10 cellular contexts compared by ENCODE assay signal in genomic region chr21:42315296-42315891, GRCh38. TPM values are rescaled to one million over a fixed set of nuclear protein-coding genes. Genes with fewer than 3 reads are reported as not detected.
DNase-seq lines count a peak whose midpoint lies in the region; ATAC-seq and TF ChIP-seq lines count a peak whose summit lies in the region.
"Had no signal": no experiment of that assay in that cellular context is flagged by ENCODE, and none has a peak within 500 bp of the region (broad histone marks: within the 10 kb centered on the region; RNA-seq: fewer than 3 reads in every experiment).

TSS of gene TFF3 (minus strand) at chr21:42315409. CDS start at chr21:42315374, 35 bp downstream.

- WGBS in GM23248 (ENCODE audit: low coverage in 1 of 2, low lambda C conversion rate in 2 of 2, missing lambda C conversion rate in 2 of 2), 2 experiments = 70 to 72% methylated on average over 15 of the region's 15 CpGs

- DNase-seq in H7 (peak; percentile 41), NCI-H2171 treated with DMSO at 0.1 percent for 48 hours (lab: John Stamatoyannopoulos, UW) (peak; percentile 50), omental fat pad (ENCODE audit: low spot score) (no peak), cerebellar cortex (ENCODE audit: low spot score) (no peak), GM23248 (no peak), HUDEP-2 (lab: John Stamatoyannopoulos, UW; ENCODE audit: unreplicated experiment in 76 of 76) (no peak), HFFc6 (no peak)
- DNase-seq: aorta, T1000 had no signal

- no peaks in the 10 kb centered on the region for H3K79me2 ChIP-seq in GM23248 (ENCODE audit: insufficient read depth)

- H4K20me1 ChIP-seq in GM23248 (ENCODE audit: insufficient read depth) = no peaks in the 10 kb centered on the region

- H3K27ac ChIP-seq in duodenal mucosa (ENCODE audit: low read depth, low read length) (no peak within 1 kb of the TSS), GM23248 (no peak within 1 kb of the TSS)

- H3K4me1 ChIP-seq in duodenal mucosa (ENCODE audit: control insufficient read depth in 1 of 2, insufficient read depth in 2 of 2, low read length in 2 of 2) = peaks cover 51 to 64% of the 10 kb centered on the region in 2 donors
- H3K4me1 ChIP-seq in GM23248 (ENCODE audit: insufficient read depth) = no peaks in the 10 kb centered on the region

- H2AFZ ChIP-seq in GM23248 = no peak within 1 kb of the TSS

- H3K27me3 Mint-ChIP-seq in HFFc6 (ENCODE audit: insufficient read depth) = peaks cover 2% of the 10 kb centered on the region

- H3F3A ChIP-seq in GM23248 (ENCODE audit: insufficient read depth) = no peaks in the 10 kb centered on the region

- H3K27ac Mint-ChIP-seq in HFFc6 = no peak within 1 kb of the TSS

- no peaks in the 10 kb centered on the region for H3K4me1 Mint-ChIP-seq in HFFc6 (ENCODE audit: low read depth)

- H3K27me3 ChIP-seq in H7 (ENCODE audit: control insufficient read depth, insufficient read depth, low read length) = no peaks in the 10 kb centered on the region; the same call in 1 of the 2 replicates
- no peaks in the 10 kb centered on the region for H3K27me3 ChIP-seq in duodenal mucosa (ENCODE audit: control insufficient read depth in 1 of 2, insufficient read depth in 2 of 2, low read length in 2 of 2)
- H3K27me3 ChIP-seq in GM23248 (replicated peaks; ENCODE audit: insufficient read depth) = peaks cover 9% of the 10 kb centered on the region

- H3K9me3 ChIP-seq in duodenal mucosa (ENCODE audit: control insufficient read depth in 1 of 2, low read length in 2 of 2) (no peaks in the 10 kb centered on the region), GM23248 (ENCODE audit: low read depth) (no peaks in the 10 kb centered on the region)

- H3K9ac ChIP-seq in duodenal mucosa (ENCODE audit: low read depth in 1 of 2, low read length in 2 of 2) (peak within 1 kb of the TSS; percentile 9 to 30), GM23248 (no peak within 1 kb of the TSS)

- no peak within 1 kb of the TSS for H3K4me2 ChIP-seq in GM23248 (ENCODE audit: unreplicated experiment)

- H3K9me3 Mint-ChIP-seq in HFFc6 = peaks cover 49% of the 10 kb centered on the region

- no peaks in the 10 kb centered on the region for H3K36me3 Mint-ChIP-seq in HFFc6 (ENCODE audit: low read depth)

- in situ Hi-C loops in GM23248 (cut with MboI) = no loop called here

- no peak for ATAC-seq in omental fat pad (ENCODE audit: low FRiP score)

- H3K36me3 ChIP-seq in H7 (replicated peaks; ENCODE audit: control insufficient read depth, insufficient read depth, low read length) = no peaks in the 10 kb centered on the region
- H3K36me3 ChIP-seq in duodenal mucosa (ENCODE audit: control insufficient read depth in 1 of 2, insufficient read depth in 2 of 2, low read length in 2 of 2) = no peaks in the 10 kb centered on the region
- no peaks in the 10 kb centered on the region for H3K36me3 ChIP-seq in GM23248 (ENCODE audit: low read depth)

- H3K4me3 ChIP-seq in H7 (ENCODE audit: insufficient read depth, low read depth, low read length) (no peak within 1 kb of the TSS), duodenal mucosa (ENCODE audit: low read depth in 1 of 2, low read length in 2 of 2) (peak within 1 kb of the TSS; percentile 37 to 52), GM23248 (no peak within 1 kb of the TSS)

- H3K9me2 ChIP-seq in GM23248 (ENCODE audit: insufficient read depth) = no peaks in the 10 kb centered on the region

- H3K4me3 Mint-ChIP-seq in HFFc6 = no peak within 1 kb of the TSS

- TF ChIP-seq CTCF in omental fat pad (IDR thresholded peaks at IDR 0.05) = no peak
- no peak for TF ChIP-seq CTCF in HFFc6 (IDR thresholded peaks at IDR 0.05)

RNA-seq across cellular contexts. Expression of gene TFF3, which starts in this region (rescaled TPM):
- 2.1 and 9.2 TPM in 2 replicates for total RNA-seq in H7 (2014; rRNA removed; shearing (Covaris generic))
- 10 to 100 TPM in 3 of 4 donors, 1 to 10 TPM in 1; 1.8 to 23.6 (median 11.6) TPM for total RNA-seq in omental fat pad
- total RNA-seq in GM23248 (2014; rRNA removed; shearing (Covaris generic)) = not detected in 2 replicates
- not detected in 2 replicates for polyA plus RNA-seq in GM23248 (2016; fragmentation: Nextera tagmentation; extraction: Ambion mirVana)
- total RNA-seq in HFFc6 (2021; fragmentation: NEBNext Ultra II Directional; extraction: Animal tissue kit (Norgen Biotek cat#: 25700)) = not detected

Comparison
In these comparisons a context has a peak if more than half of its experiments do, and no peak if none do; other contexts are left out.
1. DNase-seq: peak in H7 (single experiment) and NCI-H2171 treated with DMSO at 0.1 percent for 48 hours (single experiment); none in omental fat pad (single experiment), cerebellar cortex (single experiment), GM23248 (single experiment), HUDEP-2 (0 of 76) and HFFc6 (single experiment).
2. H3K4me3 ChIP-seq: peak in duodenal mucosa (2 of 2); none in H7 (single experiment) and GM23248 (single experiment).